Comparison of ENCODE assay signal across 1 cellular context in genomic region chr10:79406683-79407396, GRCh38.
TF ChIP-seq lines count a peak whose summit lies in the region.

No MANE protein-coding gene starts in this region.

TF ChIP-seq in H1, 55 proteins besides CTCF, POLR2A, EP300 and RAD21:
- no peak for TF ChIP-seq SIN3A (conservative IDR thresholded peaks at IDR 0.05 in 1 of 2, IDR thresholded peaks at IDR 0.05 in 1 of 2; ENCODE audit: low read depth in 1 of 2, low read length in 2 of 2)
- no peak for TF ChIP-seq SIX5 (IDR thresholded peaks at IDR 0.05; ENCODE audit: low read depth, low read length)
- no peak for TF ChIP-seq NRF1 (IDR thresholded peaks at IDR 0.05; ENCODE audit: low read depth, low read length)
- no peak for TF ChIP-seq PHF8 (conservative IDR thresholded peaks at IDR 0.05; ENCODE audit: low read depth, low read length)
- no peak for TF ChIP-seq ZNF274 (IDR thresholded peaks at IDR 0.05; ENCODE audit: borderline replicate concordance, extremely low read depth, low read length)
- no peak for TF ChIP-seq TEAD4 (IDR thresholded peaks at IDR 0.05; ENCODE audit: low read depth, low read length)
- TF ChIP-seq RNF2 (IDR thresholded peaks at IDR 0.05; ENCODE audit: borderline replicate concordance, low read depth, low read length, missing control alignments, poor library complexity, severe bottlenecking): no peak
- TF ChIP-seq CBX5 (IDR thresholded peaks at IDR 0.05; ENCODE audit: low read depth, low read length): no peak
- TF ChIP-seq, protein P1, sequence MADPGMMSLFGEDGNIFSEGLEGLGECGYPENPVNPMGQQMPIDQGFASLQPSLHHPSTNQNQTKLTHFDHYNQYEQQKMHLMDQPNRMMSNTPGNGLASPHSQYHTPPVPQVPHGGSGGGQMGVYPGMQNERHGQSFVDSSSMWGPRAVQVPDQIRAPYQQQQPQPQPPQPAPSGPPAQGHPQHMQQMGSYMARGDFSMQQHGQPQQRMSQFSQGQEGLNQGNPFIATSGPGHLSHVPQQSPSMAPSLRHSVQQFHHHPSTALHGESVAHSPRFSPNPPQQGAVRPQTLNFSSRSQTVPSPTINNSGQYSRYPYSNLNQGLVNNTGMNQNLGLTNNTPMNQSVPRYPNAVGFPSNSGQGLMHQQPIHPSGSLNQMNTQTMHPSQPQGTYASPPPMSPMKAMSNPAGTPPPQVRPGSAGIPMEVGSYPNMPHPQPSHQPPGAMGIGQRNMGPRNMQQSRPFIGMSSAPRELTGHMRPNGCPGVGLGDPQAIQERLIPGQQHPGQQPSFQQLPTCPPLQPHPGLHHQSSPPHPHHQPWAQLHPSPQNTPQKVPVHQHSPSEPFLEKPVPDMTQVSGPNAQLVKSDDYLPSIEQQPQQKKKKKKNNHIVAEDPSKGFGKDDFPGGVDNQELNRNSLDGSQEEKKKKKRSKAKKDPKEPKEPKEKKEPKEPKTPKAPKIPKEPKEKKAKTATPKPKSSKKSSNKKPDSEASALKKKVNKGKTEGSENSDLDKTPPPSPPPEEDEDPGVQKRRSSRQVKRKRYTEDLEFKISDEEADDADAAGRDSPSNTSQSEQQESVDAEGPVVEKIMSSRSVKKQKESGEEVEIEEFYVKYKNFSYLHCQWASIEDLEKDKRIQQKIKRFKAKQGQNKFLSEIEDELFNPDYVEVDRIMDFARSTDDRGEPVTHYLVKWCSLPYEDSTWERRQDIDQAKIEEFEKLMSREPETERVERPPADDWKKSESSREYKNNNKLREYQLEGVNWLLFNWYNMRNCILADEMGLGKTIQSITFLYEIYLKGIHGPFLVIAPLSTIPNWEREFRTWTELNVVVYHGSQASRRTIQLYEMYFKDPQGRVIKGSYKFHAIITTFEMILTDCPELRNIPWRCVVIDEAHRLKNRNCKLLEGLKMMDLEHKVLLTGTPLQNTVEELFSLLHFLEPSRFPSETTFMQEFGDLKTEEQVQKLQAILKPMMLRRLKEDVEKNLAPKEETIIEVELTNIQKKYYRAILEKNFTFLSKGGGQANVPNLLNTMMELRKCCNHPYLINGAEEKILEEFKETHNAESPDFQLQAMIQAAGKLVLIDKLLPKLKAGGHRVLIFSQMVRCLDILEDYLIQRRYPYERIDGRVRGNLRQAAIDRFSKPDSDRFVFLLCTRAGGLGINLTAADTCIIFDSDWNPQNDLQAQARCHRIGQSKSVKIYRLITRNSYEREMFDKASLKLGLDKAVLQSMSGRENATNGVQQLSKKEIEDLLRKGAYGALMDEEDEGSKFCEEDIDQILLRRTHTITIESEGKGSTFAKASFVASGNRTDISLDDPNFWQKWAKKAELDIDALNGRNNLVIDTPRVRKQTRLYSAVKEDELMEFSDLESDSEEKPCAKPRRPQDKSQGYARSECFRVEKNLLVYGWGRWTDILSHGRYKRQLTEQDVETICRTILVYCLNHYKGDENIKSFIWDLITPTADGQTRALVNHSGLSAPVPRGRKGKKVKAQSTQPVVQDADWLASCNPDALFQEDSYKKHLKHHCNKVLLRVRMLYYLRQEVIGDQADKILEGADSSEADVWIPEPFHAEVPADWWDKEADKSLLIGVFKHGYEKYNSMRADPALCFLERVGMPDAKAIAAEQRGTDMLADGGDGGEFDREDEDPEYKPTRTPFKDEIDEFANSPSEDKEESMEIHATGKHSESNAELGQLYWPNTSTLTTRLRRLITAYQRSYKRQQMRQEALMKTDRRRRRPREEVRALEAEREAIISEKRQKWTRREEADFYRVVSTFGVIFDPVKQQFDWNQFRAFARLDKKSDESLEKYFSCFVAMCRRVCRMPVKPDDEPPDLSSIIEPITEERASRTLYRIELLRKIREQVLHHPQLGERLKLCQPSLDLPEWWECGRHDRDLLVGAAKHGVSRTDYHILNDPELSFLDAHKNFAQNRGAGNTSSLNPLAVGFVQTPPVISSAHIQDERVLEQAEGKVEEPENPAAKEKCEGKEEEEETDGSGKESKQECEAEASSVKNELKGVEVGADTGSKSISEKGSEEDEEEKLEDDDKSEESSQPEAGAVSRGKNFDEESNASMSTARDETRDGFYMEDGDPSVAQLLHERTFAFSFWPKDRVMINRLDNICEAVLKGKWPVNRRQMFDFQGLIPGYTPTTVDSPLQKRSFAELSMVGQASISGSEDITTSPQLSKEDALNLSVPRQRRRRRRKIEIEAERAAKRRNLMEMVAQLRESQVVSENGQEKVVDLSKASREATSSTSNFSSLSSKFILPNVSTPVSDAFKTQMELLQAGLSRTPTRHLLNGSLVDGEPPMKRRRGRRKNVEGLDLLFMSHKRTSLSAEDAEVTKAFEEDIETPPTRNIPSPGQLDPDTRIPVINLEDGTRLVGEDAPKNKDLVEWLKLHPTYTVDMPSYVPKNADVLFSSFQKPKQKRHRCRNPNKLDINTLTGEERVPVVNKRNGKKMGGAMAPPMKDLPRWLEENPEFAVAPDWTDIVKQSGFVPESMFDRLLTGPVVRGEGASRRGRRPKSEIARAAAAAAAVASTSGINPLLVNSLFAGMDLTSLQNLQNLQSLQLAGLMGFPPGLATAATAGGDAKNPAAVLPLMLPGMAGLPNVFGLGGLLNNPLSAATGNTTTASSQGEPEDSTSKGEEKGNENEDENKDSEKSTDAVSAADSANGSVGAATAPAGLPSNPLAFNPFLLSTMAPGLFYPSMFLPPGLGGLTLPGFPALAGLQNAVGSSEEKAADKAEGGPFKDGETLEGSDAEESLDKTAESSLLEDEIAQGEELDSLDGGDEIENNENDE (IDR thresholded peaks at IDR 0.05; ENCODE audit: insufficient replicate concordance, low read length): no peak
- no peak for TF ChIP-seq CHD1 (IDR thresholded peaks at IDR 0.05; ENCODE audit: low read depth, low read length)
- no peak for TF ChIP-seq YY1 (IDR thresholded peaks at IDR 0.05; ENCODE audit: low read depth, low read length)
